ENCODE assay signal across 21 cellular contexts in genomic region chrY:9516287-9516686, GRCh38. TPM values are rescaled to one million over a fixed set of nuclear protein-coding genes. Genes with fewer than 3 reads are reported as not detected.
"Had no signal": no experiment of that assay in that cellular context is flagged by ENCODE, and none has a peak within 500 bp of the region (broad histone marks: within the 10 kb centered on the region; RNA-seq: fewer than 3 reads in every experiment).

No MANE protein-coding gene starts in this region.

RNA-seq across cellular contexts. Expression of gene TSPY10, which starts 11.4 kb away (rescaled TPM):
- total RNA-seq: activated naive CD4-positive, alpha-beta T cell treated with anti-CD3 and anti-CD28 coated beads for 36 hours; activated naive CD4-positive, alpha-beta T cell treated with anti-CD3 and anti-CD28 coated beads, Interleukin-2, amount 50 U/mL, for 72 hours; activated naive CD8-positive, alpha-beta T cell treated with anti-CD3 and anti-CD28 coated beads for 36 hours; activated naive CD8-positive, alpha-beta T cell treated with anti-CD3 and anti-CD28 coated beads, Interleukin-2, amount 10 ng/mL, durations not matched to agents 7 days and 5 days; activated T-cell treated with anti-CD3 and anti-CD28 coated beads, Interleukin-2, amount 50 U/mL, for 4 hours; activated T-cell treated with anti-CD3 and anti-CD28 coated beads, Interleukin-2, amount 50 U/mL, for 72 hours; activated T-helper 1 cell treated with anti-CD3 and anti-CD28 coated beads, Interleukin-12 subunit alpha, Interleukin-12 subunit beta, Interleukin-2, Interleukin-4 antibody, amounts not matched to agents 30 ng/mL and 10 ng/mL and 1 ng/mL, durations not matched to agents 14 hours and 24 hours and 36 hours; activated T-helper 17 cell treated with anti-CD3 and anti-CD28 coated beads, Interleukin-2, amount 50 U/mL, for 72 hours; activated T-helper 2 cell treated with anti-CD3 and anti-CD28 coated beads, Interferon-gamma antibody, Interleukin-2, Interleukin-4, amounts not matched to agents 10 μg/mL and 5 μg/mL and 100 μg/mL, durations not matched to agents 14 hours and 24 hours and 36 hours; adrenal gland; aorta; ascending aorta; astrocyte; body of pancreas; breast epithelium; bronchial epithelial cell; cardiac muscle cell; cardiac septum; cerebellum; chondrocyte had no signal
- polyA plus RNA-seq: adipose tissue, adrenal gland, aorta, cardiac muscle cell had no signal

RNA-seq across cellular contexts. Expression of gene TSPY9, which starts 29.2 kb away (rescaled TPM):
- total RNA-seq: activated naive CD4-positive, alpha-beta T cell treated with anti-CD3 and anti-CD28 coated beads for 36 hours; activated naive CD4-positive, alpha-beta T cell treated with anti-CD3 and anti-CD28 coated beads, Interleukin-2, amount 50 U/mL, for 72 hours; activated naive CD8-positive, alpha-beta T cell treated with anti-CD3 and anti-CD28 coated beads for 36 hours; activated naive CD8-positive, alpha-beta T cell treated with anti-CD3 and anti-CD28 coated beads, Interleukin-2, amount 10 ng/mL, durations not matched to agents 7 days and 5 days; activated T-cell treated with anti-CD3 and anti-CD28 coated beads, Interleukin-2, amount 50 U/mL, for 4 hours; activated T-cell treated with anti-CD3 and anti-CD28 coated beads, Interleukin-2, amount 50 U/mL, for 72 hours; activated T-helper 1 cell treated with anti-CD3 and anti-CD28 coated beads, Interleukin-12 subunit alpha, Interleukin-12 subunit beta, Interleukin-2, Interleukin-4 antibody, amounts not matched to agents 30 ng/mL and 10 ng/mL and 1 ng/mL, durations not matched to agents 14 hours and 24 hours and 36 hours; activated T-helper 17 cell treated with anti-CD3 and anti-CD28 coated beads, Interleukin-2, amount 50 U/mL, for 72 hours; activated T-helper 2 cell treated with anti-CD3 and anti-CD28 coated beads, Interferon-gamma antibody, Interleukin-2, Interleukin-4, amounts not matched to agents 10 μg/mL and 5 μg/mL and 100 μg/mL, durations not matched to agents 14 hours and 24 hours and 36 hours; adrenal gland; aorta; ascending aorta; astrocyte; body of pancreas; breast epithelium; bronchial epithelial cell; cardiac muscle cell; cardiac septum; cerebellum; chondrocyte had no signal
- polyA plus RNA-seq: adipose tissue, adrenal gland, aorta, cardiac muscle cell had no signal

RNA-seq across cellular contexts. Expression of gene TSPY1, which starts 49.5 kb away (rescaled TPM):
- total RNA-seq: activated naive CD4-positive, alpha-beta T cell treated with anti-CD3 and anti-CD28 coated beads for 36 hours; activated naive CD4-positive, alpha-beta T cell treated with anti-CD3 and anti-CD28 coated beads, Interleukin-2, amount 50 U/mL, for 72 hours; activated naive CD8-positive, alpha-beta T cell treated with anti-CD3 and anti-CD28 coated beads for 36 hours; activated naive CD8-positive, alpha-beta T cell treated with anti-CD3 and anti-CD28 coated beads, Interleukin-2, amount 10 ng/mL, durations not matched to agents 7 days and 5 days; activated T-cell treated with anti-CD3 and anti-CD28 coated beads, Interleukin-2, amount 50 U/mL, for 4 hours; activated T-cell treated with anti-CD3 and anti-CD28 coated beads, Interleukin-2, amount 50 U/mL, for 72 hours; activated T-helper 1 cell treated with anti-CD3 and anti-CD28 coated beads, Interleukin-12 subunit alpha, Interleukin-12 subunit beta, Interleukin-2, Interleukin-4 antibody, amounts not matched to agents 30 ng/mL and 10 ng/mL and 1 ng/mL, durations not matched to agents 14 hours and 24 hours and 36 hours; activated T-helper 17 cell treated with anti-CD3 and anti-CD28 coated beads, Interleukin-2, amount 50 U/mL, for 72 hours; activated T-helper 2 cell treated with anti-CD3 and anti-CD28 coated beads, Interferon-gamma antibody, Interleukin-2, Interleukin-4, amounts not matched to agents 10 μg/mL and 5 μg/mL and 100 μg/mL, durations not matched to agents 14 hours and 24 hours and 36 hours; adrenal gland; aorta; ascending aorta; astrocyte; body of pancreas; breast epithelium; bronchial epithelial cell; cardiac muscle cell; cardiac septum; cerebellum; chondrocyte had no signal
- polyA plus RNA-seq: adipose tissue, adrenal gland, aorta, cardiac muscle cell had no signal
